ENCODE assay signal across 9 cellular contexts in the genomic region with DNA sequence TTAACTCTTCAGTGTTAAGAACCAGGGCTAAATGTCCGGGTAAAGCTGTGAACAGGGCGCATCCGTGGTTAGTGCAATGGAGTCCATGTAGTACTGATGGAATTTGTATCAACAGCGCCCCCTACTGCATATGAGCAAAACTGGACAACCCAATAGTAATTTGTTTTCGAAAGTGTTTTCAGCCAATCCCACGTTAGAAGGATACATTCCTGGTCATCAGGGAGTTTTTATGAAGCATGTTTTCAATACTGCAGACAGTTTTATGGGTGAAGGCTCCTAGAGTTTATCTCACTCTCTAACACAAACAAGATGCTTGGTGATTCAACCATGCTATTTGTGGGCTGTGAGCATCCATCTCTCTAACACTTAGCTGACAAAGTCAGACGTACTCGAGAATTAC. TPM values are rescaled to one million over a fixed set of nuclear protein-coding genes. Genes with fewer than 3 reads are reported as not detected.
A peak's percentile ranks its signal among the peaks of the same experiment; 100 is the strongest.
DNase-seq lines count a peak whose midpoint lies in the region; ATAC-seq and TF ChIP-seq lines count a peak whose summit lies in the region.
"Had no signal": no experiment of that assay in that cellular context is flagged by ENCODE, and none has a peak within 500 bp of the region (broad histone marks: within the 10 kb centered on the region; RNA-seq: fewer than 3 reads in every experiment).

No MANE protein-coding gene starts in this region.

- H3K27me3 Mint-ChIP-seq in activated T-cell treated with anti-CD3 and anti-CD28 coated beads, Interleukin-2, amount 50 U/mL, for 4 hours (ENCODE audit: low read depth), result peaks cover 26% of the 10 kb centered on the region
- peaks cover 12% of the 10 kb centered on the region for H3K27me3 Mint-ChIP-seq in type B pancreatic cell

- ATAC-seq in activated T-cell treated with anti-CD3 and anti-CD28 coated beads, Interleukin-2, amount 50 U/mL, for 4 hours, result peak in 1 of 2 donors; percentile 70
- no peak for ATAC-seq in HG03139 (IDR thresholded peaks at IDR 0.05; ENCODE audit: unreplicated experiment)
- ATAC-seq in GM21447 (IDR thresholded peaks at IDR 0.05; ENCODE audit: unreplicated experiment), result no peak

- H3K4me3 Mint-ChIP-seq in activated T-cell treated with anti-CD3 and anti-CD28 coated beads, Interleukin-2, amount 50 U/mL, for 4 hours, result no peak overlapping the region
- H3K4me3 Mint-ChIP-seq in type B pancreatic cell, result no peak overlapping the region

- DNase-seq in activated CD8-positive, alpha-beta memory T cell treated with anti-CD3 and anti-CD28 coated beads, Interleukin-2, amount 50 U/mL, for 48 hours, result peak; percentile 62
- DNase-seq in activated CD8-positive, alpha-beta memory T cell treated with anti-CD3 and anti-CD28 coated beads, Interleukin-2, amount 50 U/mL, for 4 hours, result no peak
- DNase-seq in M059J (ENCODE audit: low read depth) (peak; percentile 36), iris pigment epithelial cell (ENCODE audit: low read depth) (peak; percentile 26), type B pancreatic cell (ENCODE audit: extremely low spot score, unreplicated experiment) (no peak)
- peak; percentile 14 for DNase-seq in activated T-cell treated with anti-CD3 and anti-CD28 coated beads, Interleukin-2, amount 50 U/mL, for 4 hours

- H3K9me3 Mint-ChIP-seq in activated T-cell treated with anti-CD3 and anti-CD28 coated beads, Interleukin-2, amount 50 U/mL, for 4 hours, result no peaks in the 10 kb centered on the region
- H3K9me3 Mint-ChIP-seq in type B pancreatic cell, result no peaks in the 10 kb centered on the region

- TF ChIP-seq CTCF in type B pancreatic cell (conservative IDR thresholded peaks at IDR 0.05), result peak; percentile 69

- H3K27ac Mint-ChIP-seq in type B pancreatic cell, result no peak overlapping the region

- H3K36me3 Mint-ChIP-seq in activated T-cell treated with anti-CD3 and anti-CD28 coated beads, Interleukin-2, amount 50 U/mL, for 4 hours (ENCODE audit: insufficient read depth), result no peaks in the 10 kb centered on the region
- no peaks in the 10 kb centered on the region for H3K36me3 Mint-ChIP-seq in type B pancreatic cell

- H3K4me1 Mint-ChIP-seq in activated T-cell treated with anti-CD3 and anti-CD28 coated beads, Interleukin-2, amount 50 U/mL, for 4 hours (ENCODE audit: low read depth), result no peaks in the 10 kb centered on the region
- H3K4me1 Mint-ChIP-seq in type B pancreatic cell (ENCODE audit: unreplicated experiment), result peaks cover 4% of the 10 kb centered on the region

RNA-seq across cellular contexts. Expression of a gene that starts 46.6 kb away (rescaled TPM):
- not detected in 2 replicates for total RNA-seq in M059J (2014; rRNA removed; shearing (Covaris generic))
- total RNA-seq in activated T-cell treated with anti-CD3 and anti-CD28 coated beads, Interleukin-2, amount 50 U/mL, for 4 hours, result under 1 TPM in 1 of 3 donors, not detected in 2; 0.16 TPM
- 10.6 and 19.0 TPM in 2 replicates for total RNA-seq in type B pancreatic cell (ENCODE audit: low replicate concordance)
- total RNA-seq: thoracic aorta had no signal

Comparison
In these comparisons a context has a peak if more than half of its experiments do, and no peak if none do; other contexts are left out.
1. DNase-seq: peak in activated CD8-positive, alpha-beta memory T cell treated with anti-CD3 and anti-CD28 coated beads, Interleukin-2, amount 50 U/mL, for 48 hours (single experiment), M059J (single experiment), activated T-cell treated with anti-CD3 and anti-CD28 coated beads, Interleukin-2, amount 50 U/mL, for 4 hours (single experiment) and iris pigment epithelial cell (single experiment); none in activated CD8-positive, alpha-beta memory T cell treated with anti-CD3 and anti-CD28 coated beads, Interleukin-2, amount 50 U/mL, for 4 hours (single experiment) and type B pancreatic cell (single experiment).
2. RNA of a gene that starts 46.6 kb away (total RNA-seq): 10.6 to 19.0 TPM in type B pancreatic cell; 0.16 TPM in activated T-cell treated with anti-CD3 and anti-CD28 coated beads, Interleukin-2, amount 50 U/mL, for 4 hours and not detected in M059J; every median in the first group is over 10 times any median in the second.